ENCODE assay signal across 21 cellular contexts in genomic region chr17:1351275-1351674, GRCh38.
"Had no signal": no experiment of that assay in that cellular context is flagged by ENCODE, and none has a peak within 500 bp of the region (broad histone marks: within the 10 kb centered on the region; RNA-seq: fewer than 3 reads in every experiment).

No MANE protein-coding gene starts in this region.

- H3K9me3 Mint-ChIP-seq: stimulated activated memory B cell treated with anti-CD40 and anti-IgM and Interleukin-4, amounts not matched to agents 10 μg/mL and 1 μg/mL and 100 μg/mL, for 72 hours had no signal

- H3K4me3 Mint-ChIP-seq: stimulated activated memory B cell treated with anti-CD40 and anti-IgM and Interleukin-4, amounts not matched to agents 10 μg/mL and 1 μg/mL and 100 μg/mL, for 72 hours had no signal

- H3K27me3 ChIP-seq: body of pancreas, cardiac muscle cell, hepatocyte, right lobe of liver, upper lobe of left lung had no signal

- H3K27ac ChIP-seq: body of pancreas, hepatocyte, right lobe of liver, skin epidermis, thoracic aorta, upper lobe of left lung had no signal

- H3K27ac Mint-ChIP-seq: stimulated activated memory B cell treated with anti-CD40 and anti-IgM and Interleukin-4, amounts not matched to agents 10 μg/mL and 1 μg/mL and 100 μg/mL, for 72 hours had no signal

- H2AFZ ChIP-seq: hepatocyte had no signal

- ATAC-seq: body of pancreas; esophagus mucosa; left ventricle myocardium superior; right lobe of liver; stimulated activated memory B cell treated with anti-CD40 and anti-IgM and Interleukin-4, amounts not matched to agents 10 μg/mL and 1 μg/mL and 100 μg/mL, for 72 hours had no signal

- H3K9me3 ChIP-seq: body of pancreas, right lobe of liver, SK-N-SH, thoracic aorta, upper lobe of left lung had no signal

- H3K4me2 ChIP-seq: hepatocyte, SK-N-SH had no signal

- H3K4me3 ChIP-seq: body of pancreas, cardiac muscle cell, hepatocyte, right lobe of liver, skin epidermis, thoracic aorta, upper lobe of left lung had no signal

- H3K27me3 Mint-ChIP-seq: stimulated activated memory B cell treated with anti-CD40 and anti-IgM and Interleukin-4, amounts not matched to agents 10 μg/mL and 1 μg/mL and 100 μg/mL, for 72 hours had no signal

- H3K9ac ChIP-seq: SK-N-SH had no signal

- DNase-seq: activated CD8-positive, alpha-beta memory T cell treated with anti-CD3 and anti-CD28 coated beads for 24 hours; activated CD8-positive, alpha-beta memory T cell treated with anti-CD3 and anti-CD28 coated beads, Interleukin-2, amount 50 U/mL, for 4 hours; activated naive CD4-positive, alpha-beta T cell treated with Interleukin-2 at 50 U/mL for 16 hours; activated T-cell treated with anti-CD3 and anti-CD28 coated beads, Interleukin-2, amount 50 U/mL, for 48 hours; body of pancreas; dermis blood vessel endothelial cell; effector CD8-positive, alpha-beta T cell; foreskin melanocyte; left ventricle myocardium superior; mammary epithelial cell; nucleus accumbens; SK-N-SH; stimulated activated CD4-positive, alpha-beta T cell treated with anti-CD3 and anti-CD28 coated beads, Interleukin-1b, Interleukin-23, amount 100 ng/mL, for 48 hours; upper lobe of left lung had no signal
